In the genomic region with DNA sequence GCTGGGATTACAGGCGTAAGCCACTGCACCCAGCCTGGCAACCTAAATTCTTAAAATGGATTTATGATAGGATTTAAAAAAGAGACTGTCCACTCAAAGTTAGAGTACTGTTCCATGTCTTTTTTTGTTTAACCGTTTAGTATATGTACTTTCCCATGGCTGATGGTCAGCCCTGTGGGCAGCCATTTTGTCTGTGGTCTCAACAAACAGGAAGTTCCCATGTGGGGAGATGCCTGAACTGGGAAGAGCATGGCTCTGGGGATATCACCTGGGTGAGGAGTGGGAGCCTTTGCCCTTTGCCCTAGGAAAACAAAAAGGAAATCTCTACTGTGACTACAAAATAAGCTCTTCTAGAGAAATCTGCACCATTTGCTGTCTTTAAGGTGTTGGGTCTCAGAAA, we compare ENCODE assay signal across 20 cellular contexts. TPM values are rescaled to one million over a fixed set of nuclear protein-coding genes. Genes with fewer than 3 reads are reported as not detected.
DNase-seq lines count a peak whose midpoint lies in the region; ATAC-seq and TF ChIP-seq lines count a peak whose summit lies in the region.
"Had no signal": no experiment of that assay in that cellular context is flagged by ENCODE, and none has a peak within 500 bp of the region (broad histone marks: within the 10 kb centered on the region; RNA-seq: fewer than 3 reads in every experiment).

No MANE protein-coding gene starts in this region.

- no peak overlapping the region for H4K8ac ChIP-seq in H9 (replicated peaks; ENCODE audit: insufficient read length, low read depth, low read length)

- CTCF ChIA-PET in PC-9 (lab: Charles Lee) = no interaction called here

- no peak overlapping the region for H2BK20ac ChIP-seq in H9 (ENCODE audit: low read depth, low read length, poor library complexity, severe bottlenecking)

- H3K9me3 Mint-ChIP-seq in GM23338 (peaks cover 4% of the 10 kb centered on the region; the same call in 2 of the 3 replicates), H9 (no peaks in the 10 kb centered on the region; a peak in 1 of 5 replicates)
- H3K9me3 Mint-ChIP-seq: CD8-positive, alpha-beta memory T cell had no signal

- BruUV-seq in PC-9 (replicated peaks; lab: Mats Ljungman, UMichigan) = no TSS peak

- no peaks in the 10 kb centered on the region for H3K36me3 ChIP-seq in GM23338 (ENCODE audit: insufficient read depth)
- H3K36me3 ChIP-seq in PC-9 (ENCODE audit: low read depth) = no peaks in the 10 kb centered on the region
- H3K36me3 ChIP-seq: BE2C had no signal

- H3K27me3 ChIP-seq in GM23338 (ENCODE audit: insufficient read depth) = no peaks in the 10 kb centered on the region
- no peaks in the 10 kb centered on the region for H3K27me3 ChIP-seq in H9 (ENCODE audit: insufficient read depth, low read length)
- H3K27me3 ChIP-seq in PC-9 (ENCODE audit: insufficient read depth, low read depth) = no peaks in the 10 kb centered on the region
- H3K27me3 ChIP-seq: BE2C had no signal

- H3K27me3 Mint-ChIP-seq in GM23338 (ENCODE audit: insufficient read depth, low read depth, poor library complexity) (peaks cover 3% of the 10 kb centered on the region), H9 (ENCODE audit: low read depth) (peaks cover 1% of the 10 kb centered on the region)

- H2BK12ac ChIP-seq in H9 (ENCODE audit: insufficient read length, low read depth, low read length) = no peak overlapping the region

- POLR2A ChIA-PET in PC-9 (lab: Charles Lee; ENCODE audit: unreplicated experiment) = no interaction called here

- no peaks in the 10 kb centered on the region for H3K36me3 Mint-ChIP-seq in GM23338 (ENCODE audit: low read depth)
- no peaks in the 10 kb centered on the region for H3K36me3 Mint-ChIP-seq in H9 (ENCODE audit: insufficient read depth in 1 of 3, low read depth in 3 of 3)
- H3K36me3 Mint-ChIP-seq: CD8-positive, alpha-beta memory T cell had no signal

- H3T11ph ChIP-seq in H9 (ENCODE audit: low read length) = no peak overlapping the region

- H3K79me2 ChIP-seq in GM23338 (replicated peaks; ENCODE audit: insufficient read depth) (no peaks in the 10 kb centered on the region), H9 (ENCODE audit: insufficient read depth, low read length) (no peaks in the 10 kb centered on the region), PC-9 (ENCODE audit: low read depth) (no peaks in the 10 kb centered on the region)

- no peak overlapping the region for H3K27ac ChIP-seq in GM23338 (ENCODE audit: low read depth)
- H3K27ac ChIP-seq in H9 (ENCODE audit: insufficient read length, low read depth, low read length) = no peak overlapping the region
- no peak overlapping the region for H3K27ac ChIP-seq in PC-9
- H3K27ac ChIP-seq: KMS-11 had no signal

- H2BK15ac ChIP-seq in H9 (ENCODE audit: low read depth, low read length) = no peak overlapping the region

- H3K4me1 ChIP-seq in GM23338 (ENCODE audit: insufficient read depth) (no peaks in the 10 kb centered on the region), H9 (ENCODE audit: insufficient read depth, low read length) (no peaks in the 10 kb centered on the region), PC-9 (replicated peaks; ENCODE audit: insufficient read depth) (peaks cover 4% of the 10 kb centered on the region; the same call in 1 of the 2 replicates)
- H3K4me1 ChIP-seq: BE2C had no signal

- no peak overlapping the region for H4K91ac ChIP-seq in H9 (ENCODE audit: insufficient read length, low read depth, low read length)

- H3K4ac ChIP-seq in H9 (ENCODE audit: low read depth, low read length) = no peak overlapping the region

- TF ChIP-seq CTCF in GM23338 (conservative IDR thresholded peaks at IDR 0.05; ENCODE audit: low read depth in 2 of 2) (no peak), H9 (conservative IDR thresholded peaks at IDR 0.05) (no peak), PC-9 (conservative IDR thresholded peaks at IDR 0.05) (no peak)

- H3K4me3 Mint-ChIP-seq in GM23338 (no peak overlapping the region), H9 (no peak overlapping the region)
- H3K4me3 Mint-ChIP-seq: CD4-positive, CD25-positive, alpha-beta regulatory T cell; CD8-positive, alpha-beta memory T cell had no signal

- no peaks in the 10 kb centered on the region for H3K79me1 ChIP-seq in H9 (ENCODE audit: insufficient read depth, low read depth, low read length, poor library complexity, severe bottlenecking)

- ATAC-seq in GM23338 (no peak), GM18498 (IDR thresholded peaks at IDR 0.05; ENCODE audit: unreplicated experiment) (no peak), HG03460 (IDR thresholded peaks at IDR 0.05; ENCODE audit: unreplicated experiment) (no peak)

- H2AFZ ChIP-seq in GM23338 = peak overlapping the region; percentile 93
- peak overlapping the region; percentile 37 for H2AFZ ChIP-seq in H9 (ENCODE audit: low read length)
- H2AFZ ChIP-seq in PC-9 = peak overlapping the region; percentile 17; the same call in 1 of the 2 replicates

- no peak overlapping the region for H3K4me3 ChIP-seq in GM23338
- no peak overlapping the region for H3K4me3 ChIP-seq in PC-9

- no peak overlapping the region for H2AK5ac ChIP-seq in H9 (ENCODE audit: insufficient read length, low read length)

- intact Hi-C loops in PC-9 (cut with micrococcal nuclease; ENCODE audit: unreplicated experiment) = no loop called here

- WGBS in H9 (ENCODE audit: extremely low coverage, insufficient read length, low lambda C conversion rate) = no CpG with 5 or more reads among the region's 2 CpGs

- H3K4me2 ChIP-seq in GM23338 (no peak overlapping the region), H9 (ENCODE audit: insufficient read depth, insufficient read length, low read length) (no peak overlapping the region), PC-9 (0 out of 2 replicates have a peak overlapping the region, but pooled peaks have one; percentile 19)
- H3K4me2 ChIP-seq: KMS-11 had no signal

- no peak overlapping the region for H3K23ac ChIP-seq in H9 (ENCODE audit: insufficient read length, low read depth, low read length)

- no peak overlapping the region for H3K14ac ChIP-seq in H9 (ENCODE audit: insufficient read depth, low read length)

- H3K9me2 ChIP-seq in GM23338 (ENCODE audit: insufficient read depth) = no peaks in the 10 kb centered on the region; the same call in 1 of the 2 replicates
- no peaks in the 10 kb centered on the region for H3K9me2 ChIP-seq in PC-9 (ENCODE audit: insufficient read depth)

- H3F3A ChIP-seq in GM23338 (replicated peaks; ENCODE audit: low read depth) (no peaks in the 10 kb centered on the region), PC-9 (ENCODE audit: insufficient read depth, low read depth) (no peaks in the 10 kb centered on the region)

- H3K23me2 ChIP-seq in H9 (ENCODE audit: insufficient read length, low read depth, low read length, poor library complexity, severe bottlenecking) = no peaks in the 10 kb centered on the region

- H3K56ac ChIP-seq in H9 (ENCODE audit: insufficient read length, low read depth, low read length) = no peak overlapping the region

- no peak overlapping the region for H2BK120ac ChIP-seq in H9 (ENCODE audit: low read depth, low read length, poor library complexity, severe bottlenecking)

- no peak overlapping the region for H3K27ac Mint-ChIP-seq in GM23338
- H3K27ac Mint-ChIP-seq in H9 = peak overlapping the region in 1 of 3 experiments; percentile 45; a peak in 1 of 7 replicates
- H3K27ac Mint-ChIP-seq: CD4-positive, CD25-positive, alpha-beta regulatory T cell had no signal

- no peak overlapping the region for H2BK5ac ChIP-seq in H9 (ENCODE audit: insufficient read length, low read length)

- H3K9ac ChIP-seq in H9 (ENCODE audit: extremely low read depth, insufficient read length, low read length) = no peak overlapping the region
- H3K9ac ChIP-seq: KMS-11 had no signal

- DNase-seq in GM23338 (ENCODE audit: low spot score) (no peak), H9 (no peak), PC-9 (no peak), islet precursor cell (peak; percentile 19)
- DNase-seq in stimulated activated CD4-positive, alpha-beta T cell treated with anti-CD3 and anti-CD28 coated beads, Interleukin-15, amount 100 ng/mL, for 24 hours = no peak
- DNase-seq: ACHN; BE2C; C1 segment of cervical spinal cord; CD4-positive, CD25-positive, alpha-beta regulatory T cell; CD8-positive, alpha-beta memory T cell; COR-L47; DMS 273 treated with DMSO at 0.1 percent for 48 hours; DMS53; DND-41; EL; GOT3; HCEC 1CT had no signal

- H4K5ac ChIP-seq in H9 (ENCODE audit: insufficient read length, low read depth, low read length) = no peak overlapping the region

- no peaks in the 10 kb centered on the region for H4K20me1 ChIP-seq in GM23338 (replicated peaks; ENCODE audit: insufficient read depth)
- H4K20me1 ChIP-seq in H9 (ENCODE audit: control insufficient read depth, insufficient read depth, insufficient read length) = no peaks in the 10 kb centered on the region
- no peaks in the 10 kb centered on the region for H4K20me1 ChIP-seq in PC-9 (ENCODE audit: insufficient read depth)

- H3K9me3 ChIP-seq in H9 (ENCODE audit: control insufficient read depth, low read depth, low read length) (no peaks in the 10 kb centered on the region), PC-9 (ENCODE audit: insufficient read depth, low read depth) (no peaks in the 10 kb centered on the region)
- H3K9me3 ChIP-seq: BE2C had no signal

- no peaks in the 10 kb centered on the region for H3K4me1 Mint-ChIP-seq in GM23338
- H3K4me1 Mint-ChIP-seq in H9 = no peaks in the 10 kb centered on the region

- no peak overlapping the region for H3K18ac ChIP-seq in H9 (ENCODE audit: insufficient read length, low read depth, low read length)

TF ChIP-seq in GM23338, 12 proteins besides CTCF, POLR2A, EP300 and RAD21 (continues in another document):
- TF ChIP-seq ZNF331 (CRISPR knock-in tag; IDR thresholded peaks at IDR 0.05; ENCODE audit: low read depth) = no peak
- no peak for TF ChIP-seq CREB1 (CRISPR knock-in tag; IDR thresholded peaks at IDR 0.05; ENCODE audit: low read depth)
- TF ChIP-seq EZH2 (IDR thresholded peaks at IDR 0.05; ENCODE audit: low read depth, unreplicated experiment) = no peak

RNA-seq across cellular contexts. Expression of gene GNPDA1, which starts 27.5 kb away (rescaled TPM):
- 117 and 149 TPM in 2 replicates for total RNA-seq in GM23338 (2014; rRNA removed; shearing (Covaris generic))
- 47.0 and 47.6 TPM in 2 replicates for polyA plus RNA-seq in GM23338 (2016; fragmentation: Nextera tagmentation; extraction: Ambion mirVana)
- 66.8 and 68.4 TPM in 2 replicates for total RNA-seq in H9 (2021)
- total RNA-seq in PC-9 (2021) = 46.5 and 54.1 TPM in 2 replicates

Comparison
In these comparisons a context has a peak if more than half of its experiments do, and no peak if none do; other contexts are left out.
1. H2AFZ ChIP-seq: peak in every context shown above with its lines; median percentile 93 in GM23338; 37 in H9; 17 in PC-9.